1 cellular context compared by ENCODE assay signal in the genomic region with DNA sequence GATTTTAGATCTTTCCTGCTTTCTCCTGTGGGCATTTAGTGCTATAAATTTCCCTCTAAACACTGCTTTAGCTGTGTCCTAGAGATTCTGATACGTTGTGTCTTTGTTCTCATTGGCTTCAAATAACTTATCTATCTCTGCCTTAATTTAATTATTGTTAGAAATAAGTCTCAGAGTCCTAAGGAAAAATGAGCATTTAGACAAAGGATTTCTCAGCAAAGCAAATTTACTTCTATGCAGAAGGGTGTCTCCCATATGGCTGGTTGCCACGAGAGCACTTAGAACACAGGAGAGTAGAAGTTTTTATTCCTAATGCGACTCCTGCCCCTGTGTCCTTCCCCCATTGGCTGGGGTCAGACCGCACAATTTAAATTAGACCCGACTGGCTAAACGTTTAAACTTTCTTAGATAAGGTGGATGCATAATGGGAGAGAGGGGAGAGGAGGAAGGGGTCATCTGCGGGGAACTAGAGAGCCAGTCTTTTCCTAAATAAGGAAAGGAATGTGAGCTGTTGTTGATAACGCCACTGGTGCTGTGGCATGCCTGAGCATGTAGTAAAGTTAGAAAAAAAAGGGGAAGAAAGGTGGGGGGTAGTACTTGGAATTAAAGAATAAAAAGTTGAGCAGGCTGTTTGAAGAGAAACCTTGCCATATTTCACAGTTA.
TF ChIP-seq lines count a peak whose summit lies in the region.

No MANE protein-coding gene starts in this region.

TF ChIP-seq in K562, 482 proteins besides CTCF, POLR2A, EP300 and RAD21 (continued from another document and continues in another):
- TF ChIP-seq, protein P1, sequence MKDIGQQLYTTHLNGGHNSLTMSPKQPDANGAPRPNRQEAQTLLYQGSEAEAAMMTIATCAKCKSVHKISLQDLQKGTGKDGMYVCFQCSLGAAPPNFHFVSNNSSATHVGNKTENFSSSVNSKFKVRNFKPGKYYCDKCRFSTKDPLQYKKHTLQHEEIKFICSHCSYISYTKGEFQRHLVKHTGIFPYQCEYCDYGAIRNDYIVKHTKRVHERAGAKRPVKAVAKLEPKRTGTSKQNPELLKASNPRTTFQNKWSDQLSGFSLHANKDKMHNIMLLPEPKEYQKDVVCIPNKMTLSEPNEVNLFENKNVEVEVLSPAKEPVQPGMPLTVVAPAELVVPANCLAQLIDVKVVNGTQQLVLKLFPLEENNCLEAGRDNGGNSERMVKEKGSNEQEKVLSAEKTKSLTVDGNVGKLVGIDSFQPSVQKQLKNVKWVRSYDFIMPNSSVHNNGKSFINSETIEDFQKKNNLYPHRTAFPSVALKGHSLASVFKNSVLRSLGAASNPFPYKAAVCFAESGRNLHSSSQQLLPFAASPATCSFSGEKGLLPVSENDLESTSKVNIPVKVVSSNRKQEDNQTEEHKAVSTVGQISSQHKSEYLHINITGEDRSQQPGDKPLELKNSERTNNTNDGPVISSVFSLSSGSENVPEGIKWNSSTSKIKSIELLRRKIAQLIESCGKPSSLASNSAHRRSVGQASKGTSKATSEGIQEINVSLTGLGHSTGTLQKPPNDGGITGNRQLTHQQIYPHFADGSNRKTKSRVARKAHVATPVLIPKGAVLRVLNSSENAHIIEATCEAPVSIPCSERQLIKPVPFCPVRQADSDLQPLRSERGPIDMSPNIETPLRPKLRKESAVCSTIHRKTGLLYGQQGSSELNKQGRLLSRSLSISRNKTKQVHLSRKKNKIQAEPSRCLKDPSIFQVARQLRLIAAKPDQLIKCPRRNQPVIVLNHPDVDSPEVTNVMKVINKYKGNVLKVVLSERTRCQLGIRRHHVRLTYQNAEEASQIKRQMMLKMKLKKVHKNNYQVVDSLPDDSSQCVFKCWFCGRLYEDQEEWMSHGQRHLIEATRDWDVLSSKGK (CRISPR knock-in tag; IDR thresholded peaks at IDR 0.05), result no peak
- TF ChIP-seq ATF1 (CRISPR knock-in tag; IDR thresholded peaks at IDR 0.05), result no peak
- peak; percentile 48; the same call in 1 of the 2 replicates for TF ChIP-seq ATF1 (tag; IDR thresholded peaks at IDR 0.05)
- TF ChIP-seq, protein P2, sequence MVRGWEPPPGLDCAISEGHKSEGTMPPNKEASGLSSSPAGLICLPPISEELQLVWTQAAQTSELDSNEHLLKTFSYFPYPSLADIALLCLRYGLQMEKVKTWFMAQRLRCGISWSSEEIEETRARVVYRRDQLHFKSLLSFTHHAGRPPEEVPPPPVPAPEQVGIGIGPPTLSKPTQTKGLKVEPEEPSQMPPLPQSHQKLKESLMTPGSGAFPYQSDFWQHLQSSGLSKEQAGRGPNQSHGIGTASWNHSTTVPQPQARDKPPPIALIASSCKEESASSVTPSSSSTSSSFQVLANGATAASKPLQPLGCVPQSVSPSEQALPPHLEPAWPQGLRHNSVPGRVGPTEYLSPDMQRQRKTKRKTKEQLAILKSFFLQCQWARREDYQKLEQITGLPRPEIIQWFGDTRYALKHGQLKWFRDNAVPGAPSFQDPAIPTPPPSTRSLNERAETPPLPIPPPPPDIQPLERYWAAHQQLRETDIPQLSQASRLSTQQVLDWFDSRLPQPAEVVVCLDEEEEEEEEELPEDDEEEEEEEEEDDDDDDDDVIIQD (CRISPR knock-in tag; IDR thresholded peaks at IDR 0.05), result no peak
- no peak for TF ChIP-seq SUPT5H (IDR thresholded peaks at IDR 0.05)
- peak; percentile 95 for TF ChIP-seq CBX5 (IDR thresholded peaks at IDR 0.05; ENCODE audit: borderline replicate concordance, low read depth)
- TF ChIP-seq GATAD2A (IDR thresholded peaks at IDR 0.05), result no peak
- no peak for TF ChIP-seq SNRNP70 (optimal IDR thresholded peaks at IDR 0.05; ENCODE audit: low read depth, low read length)
- TF ChIP-seq ZEB2 (IDR thresholded peaks at IDR 0.05), result peak; percentile 66
- TF ChIP-seq, protein P3, sequence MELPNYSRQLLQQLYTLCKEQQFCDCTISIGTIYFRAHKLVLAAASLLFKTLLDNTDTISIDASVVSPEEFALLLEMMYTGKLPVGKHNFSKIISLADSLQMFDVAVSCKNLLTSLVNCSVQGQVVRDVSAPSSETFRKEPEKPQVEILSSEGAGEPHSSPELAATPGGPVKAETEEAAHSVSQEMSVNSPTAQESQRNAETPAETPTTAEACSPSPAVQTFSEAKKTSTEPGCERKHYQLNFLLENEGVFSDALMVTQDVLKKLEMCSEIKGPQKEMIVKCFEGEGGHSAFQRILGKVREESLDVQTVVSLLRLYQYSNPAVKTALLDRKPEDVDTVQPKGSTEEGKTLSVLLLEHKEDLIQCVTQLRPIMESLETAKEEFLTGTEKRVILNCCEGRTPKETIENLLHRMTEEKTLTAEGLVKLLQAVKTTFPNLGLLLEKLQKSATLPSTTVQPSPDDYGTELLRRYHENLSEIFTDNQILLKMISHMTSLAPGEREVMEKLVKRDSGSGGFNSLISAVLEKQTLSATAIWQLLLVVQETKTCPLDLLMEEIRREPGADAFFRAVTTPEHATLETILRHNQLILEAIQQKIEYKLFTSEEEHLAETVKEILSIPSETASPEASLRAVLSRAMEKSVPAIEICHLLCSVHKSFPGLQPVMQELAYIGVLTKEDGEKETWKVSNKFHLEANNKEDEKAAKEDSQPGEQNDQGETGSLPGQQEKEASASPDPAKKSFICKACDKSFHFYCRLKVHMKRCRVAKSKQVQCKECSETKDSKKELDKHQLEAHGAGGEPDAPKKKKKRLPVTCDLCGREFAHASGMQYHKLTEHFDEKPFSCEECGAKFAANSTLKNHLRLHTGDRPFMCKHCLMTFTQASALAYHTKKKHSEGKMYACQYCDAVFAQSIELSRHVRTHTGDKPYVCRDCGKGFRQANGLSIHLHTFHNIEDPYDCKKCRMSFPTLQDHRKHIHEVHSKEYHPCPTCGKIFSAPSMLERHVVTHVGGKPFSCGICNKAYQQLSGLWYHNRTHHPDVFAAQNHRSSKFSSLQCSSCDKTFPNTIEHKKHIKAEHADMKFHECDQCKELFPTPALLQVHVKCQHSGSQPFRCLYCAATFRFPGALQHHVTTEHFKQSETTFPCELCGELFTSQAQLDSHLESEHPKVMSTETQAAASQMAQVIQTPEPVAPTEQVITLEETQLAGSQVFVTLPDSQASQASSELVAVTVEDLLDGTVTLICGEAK (IDR thresholded peaks at IDR 0.05), result peak; percentile 65; the same call in 1 of the 2 replicates
- TF ChIP-seq, protein P3 (CRISPR knock-in tag; IDR thresholded peaks at IDR 0.05), result no peak
- TF ChIP-seq SIX5 (IDR thresholded peaks at IDR 0.05; ENCODE audit: borderline replicate concordance in 1 of 2, insufficient read depth in 1 of 2, low read depth in 1 of 2, low read length in 2 of 2), result no peak
- TF ChIP-seq ERF (CRISPR knock-in tag; IDR thresholded peaks at IDR 0.05), result no peak
- TF ChIP-seq, protein P4, sequence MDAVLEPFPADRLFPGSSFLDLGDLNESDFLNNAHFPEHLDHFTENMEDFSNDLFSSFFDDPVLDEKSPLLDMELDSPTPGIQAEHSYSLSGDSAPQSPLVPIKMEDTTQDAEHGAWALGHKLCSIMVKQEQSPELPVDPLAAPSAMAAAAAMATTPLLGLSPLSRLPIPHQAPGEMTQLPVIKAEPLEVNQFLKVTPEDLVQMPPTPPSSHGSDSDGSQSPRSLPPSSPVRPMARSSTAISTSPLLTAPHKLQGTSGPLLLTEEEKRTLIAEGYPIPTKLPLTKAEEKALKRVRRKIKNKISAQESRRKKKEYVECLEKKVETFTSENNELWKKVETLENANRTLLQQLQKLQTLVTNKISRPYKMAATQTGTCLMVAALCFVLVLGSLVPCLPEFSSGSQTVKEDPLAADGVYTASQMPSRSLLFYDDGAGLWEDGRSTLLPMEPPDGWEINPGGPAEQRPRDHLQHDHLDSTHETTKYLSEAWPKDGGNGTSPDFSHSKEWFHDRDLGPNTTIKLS (IDR thresholded peaks at IDR 0.05; ENCODE audit: borderline replicate concordance, low read depth), result 0 out of 2 replicates have a peak, but pooled peaks have one; percentile 30
- 0 out of 2 replicates have a peak, but pooled peaks have one; percentile 30 for TF ChIP-seq TCF7L2 (IDR thresholded peaks at IDR 0.05; ENCODE audit: low read depth, low read length)
- TF ChIP-seq ZNF134 (CRISPR knock-in tag; conservative IDR thresholded peaks at IDR 0.05), result no peak
- TF ChIP-seq SMARCB1 (IDR thresholded peaks at IDR 0.05; ENCODE audit: insufficient read length, low read depth), result no peak
- no peak for TF ChIP-seq NR2C2 (CRISPR knock-in tag; IDR thresholded peaks at IDR 0.05)
- TF ChIP-seq NR2C2 (tag; IDR thresholded peaks at IDR 0.05), result 0 out of 2 replicates have a peak, but pooled peaks have one; percentile 43
- TF ChIP-seq, protein P5, sequence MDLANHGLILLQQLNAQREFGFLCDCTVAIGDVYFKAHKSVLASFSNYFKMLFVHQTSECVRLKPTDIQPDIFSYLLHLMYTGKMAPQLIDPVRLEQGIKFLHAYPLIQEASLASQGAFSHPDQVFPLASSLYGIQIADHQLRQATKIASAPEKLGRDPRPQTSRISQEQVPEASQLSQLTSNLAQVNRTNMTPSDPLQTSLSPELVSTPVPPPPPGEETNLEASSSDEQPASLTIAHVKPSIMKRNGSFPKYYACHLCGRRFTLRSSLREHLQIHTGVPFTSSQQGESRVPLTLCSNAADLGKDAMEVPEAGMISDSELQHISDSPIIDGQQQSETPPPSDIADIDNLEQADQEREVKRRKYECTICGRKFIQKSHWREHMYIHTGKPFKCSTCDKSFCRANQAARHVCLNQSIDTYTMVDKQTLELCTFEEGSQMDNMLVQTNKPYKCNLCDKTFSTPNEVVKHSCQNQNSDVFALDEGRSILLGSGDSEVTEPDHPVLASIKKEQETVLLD (IDR thresholded peaks at IDR 0.05), result no peak
- no peak for TF ChIP-seq RBM22 (IDR thresholded peaks at IDR 0.05; ENCODE audit: low read depth, low read length, poor library complexity, severe bottlenecking)
- no peak for TF ChIP-seq RFX5 (IDR thresholded peaks at IDR 0.05; ENCODE audit: low read depth, low read length)
- TF ChIP-seq CTBP1 (IDR thresholded peaks at IDR 0.05; ENCODE audit: borderline replicate concordance), result peak; percentile 68
- no peak for TF ChIP-seq XRCC5 (IDR thresholded peaks at IDR 0.05; ENCODE audit: low read depth, low read length)
- no peak for TF ChIP-seq ZBTB17 (CRISPR knock-in tag; IDR thresholded peaks at IDR 0.05)
- no peak for TF ChIP-seq POLR3A (IDR thresholded peaks at IDR 0.05; ENCODE audit: borderline replicate concordance, extremely low read depth, insufficient read depth, insufficient read length)
- TF ChIP-seq STAG1 (CRISPR knock-in tag; IDR thresholded peaks at IDR 0.05; ENCODE audit: borderline replicate concordance), result no peak
- peak; percentile 82 for TF ChIP-seq TEAD2 (tag; IDR thresholded peaks at IDR 0.05)
- TF ChIP-seq ZC3H11A (IDR thresholded peaks at IDR 0.05; ENCODE audit: low read depth, low read length), result no peak
- TF ChIP-seq ZNF384 (IDR thresholded peaks at IDR 0.05; ENCODE audit: low read depth, low read length), result peak; percentile 88
- no peak for TF ChIP-seq PHTF2 (CRISPR knock-in tag; IDR thresholded peaks at IDR 0.05)
- TF ChIP-seq FOXK2 (conservative IDR thresholded peaks at IDR 0.05 in 1 of 2, IDR thresholded peaks at IDR 0.05 in 1 of 2; ENCODE audit: low read depth in 2 of 2), result peak; percentile 73 to 79; a peak in 3 of 4 replicates
- TF ChIP-seq, protein P6, sequence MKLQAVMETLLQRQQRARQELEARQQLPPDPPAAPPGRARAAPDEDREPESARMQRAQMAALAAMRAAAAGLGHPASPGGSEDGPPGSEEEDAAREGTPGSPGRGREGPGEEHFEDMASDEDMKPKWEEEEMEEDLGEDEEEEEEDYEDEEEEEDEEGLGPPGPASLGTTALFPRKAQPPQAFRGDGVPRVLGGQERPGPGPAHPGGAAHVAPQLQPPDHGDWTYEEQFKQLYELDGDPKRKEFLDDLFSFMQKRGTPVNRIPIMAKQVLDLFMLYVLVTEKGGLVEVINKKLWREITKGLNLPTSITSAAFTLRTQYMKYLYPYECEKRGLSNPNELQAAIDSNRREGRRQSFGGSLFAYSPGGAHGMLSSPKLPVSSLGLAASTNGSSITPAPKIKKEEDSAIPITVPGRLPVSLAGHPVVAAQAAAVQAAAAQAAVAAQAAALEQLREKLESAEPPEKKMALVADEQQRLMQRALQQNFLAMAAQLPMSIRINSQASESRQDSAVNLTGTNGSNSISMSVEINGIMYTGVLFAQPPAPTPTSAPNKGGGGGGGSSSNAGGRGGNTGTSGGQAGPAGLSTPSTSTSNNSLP (IDR thresholded peaks at IDR 0.05; ENCODE audit: borderline replicate concordance, low read depth, low read length), result no peak
- no peak for TF ChIP-seq PHB2 (IDR thresholded peaks at IDR 0.05; ENCODE audit: low read depth)
- no peak for TF ChIP-seq KDM4B (IDR thresholded peaks at IDR 0.05; ENCODE audit: borderline replicate concordance in 2 of 2, low read depth in 1 of 2)
- TF ChIP-seq ZNF253 (CRISPR knock-in tag; conservative IDR thresholded peaks at IDR 0.05), result no peak
- TF ChIP-seq ARID2 (IDR thresholded peaks at IDR 0.05), result no peak
- TF ChIP-seq, protein P7, sequence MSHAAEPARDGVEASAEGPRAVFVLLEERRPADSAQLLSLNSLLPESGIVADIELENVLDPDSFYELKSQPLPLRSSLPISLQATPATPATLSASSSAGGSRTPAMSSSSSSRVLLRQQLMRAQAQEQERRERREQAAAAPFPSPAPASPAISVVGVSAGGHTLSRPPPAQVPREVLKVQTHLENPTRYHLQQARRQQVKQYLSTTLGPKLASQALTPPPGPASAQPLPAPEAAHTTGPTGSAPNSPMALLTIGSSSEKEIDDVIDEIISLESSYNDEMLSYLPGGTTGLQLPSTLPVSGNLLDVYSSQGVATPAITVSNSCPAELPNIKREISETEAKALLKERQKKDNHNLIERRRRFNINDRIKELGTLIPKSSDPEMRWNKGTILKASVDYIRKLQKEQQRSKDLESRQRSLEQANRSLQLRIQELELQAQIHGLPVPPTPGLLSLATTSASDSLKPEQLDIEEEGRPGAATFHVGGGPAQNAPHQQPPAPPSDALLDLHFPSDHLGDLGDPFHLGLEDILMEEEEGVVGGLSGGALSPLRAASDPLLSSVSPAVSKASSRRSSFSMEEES (CRISPR knock-in tag; IDR thresholded peaks at IDR 0.05), result no peak
